ENCODE assay signal across 35 cellular contexts in genomic region chr7:142025896-142026295, GRCh38. TPM values are rescaled to one million over a fixed set of nuclear protein-coding genes. Genes with fewer than 3 reads are reported as not detected.
DNase-seq lines count a peak whose midpoint lies in the region; ATAC-seq and TF ChIP-seq lines count a peak whose summit lies in the region.
"Had no signal": no experiment of that assay in that cellular context is flagged by ENCODE, and none has a peak within 500 bp of the region (broad histone marks: within the 10 kb centered on the region; RNA-seq: fewer than 3 reads in every experiment).

No MANE protein-coding gene starts in this region.

- peak overlapping the region; percentile 8; the same call in 1 of the 2 replicates for H3K9ac ChIP-seq in SK-N-SH

- no peaks in the 10 kb centered on the region for H3K36me3 ChIP-seq in SK-N-SH (replicated peaks in 1 of 2; ENCODE audit: control insufficient read depth in 1 of 2, insufficient read depth in 2 of 2, low read length in 1 of 2)
- H3K36me3 ChIP-seq: MG63, tibial artery, WERI-Rb-1 had no signal

- H3K4me3 Mint-ChIP-seq in stimulated activated naive B cell treated with anti-CD40 and anti-IgM and Interleukin-4, amounts not matched to agents 10 μg/mL and 1 μg/mL and 100 μg/mL, for 72 hours = no peak overlapping the region
- H3K4me3 Mint-ChIP-seq: activated CD4-positive, alpha-beta T cell treated with anti-CD3 and anti-CD28 coated beads, Interleukin-2, amount 10 ng/mL, durations not matched to agents 7 days and 5 days; activated T-cell treated with anti-CD3 and anti-CD28 coated beads, Interleukin-2, amount 50 U/mL, for 72 hours; CD14-positive monocyte; immature natural killer cell; naive thymus-derived CD8-positive, alpha-beta T cell; T-helper 2 cell treated with Interferon-gamma antibody and Interleukin-4, amounts not matched to agents 5 μg/mL and 100 μg/mL, for 36 hours had no signal

- peaks cover 22% of the 10 kb centered on the region for H3F3A ChIP-seq in SK-N-SH (replicated peaks; ENCODE audit: insufficient read depth)

- peak overlapping the region; percentile 25; the same call in 1 of the 2 replicates for H3K4me2 ChIP-seq in SK-N-SH
- H3K4me2 ChIP-seq: hepatocyte had no signal

- no peaks in the 10 kb centered on the region for H3K27me3 ChIP-seq in SK-N-SH (ENCODE audit: insufficient read depth)
- H3K27me3 ChIP-seq: hepatocyte, MG63, tibial artery had no signal

- H3K79me2 ChIP-seq in SK-N-SH (ENCODE audit: insufficient read depth) = no peaks in the 10 kb centered on the region
- H3K79me2 ChIP-seq: hepatocyte had no signal

- H3K27ac Mint-ChIP-seq in stimulated activated naive B cell treated with anti-CD40 and anti-IgM and Interleukin-4, amounts not matched to agents 10 μg/mL and 1 μg/mL and 100 μg/mL, for 72 hours = no peak overlapping the region
- H3K27ac Mint-ChIP-seq: activated CD4-positive, alpha-beta T cell treated with anti-CD3 and anti-CD28 coated beads, Interleukin-2, amount 10 ng/mL, durations not matched to agents 7 days and 5 days; activated T-cell treated with anti-CD3 and anti-CD28 coated beads, Interleukin-2, amount 50 U/mL, for 72 hours; CD14-positive monocyte; naive thymus-derived CD8-positive, alpha-beta T cell; T-helper 2 cell treated with Interferon-gamma antibody and Interleukin-4, amounts not matched to agents 5 μg/mL and 100 μg/mL, for 36 hours had no signal

- DNase-seq in HT1080 (ENCODE audit: low read depth) (peak; percentile 66), SK-N-SH (no peak), epithelial cell of esophagus (ENCODE audit: low read depth) (peak; percentile 91), renal cortical epithelial cell (ENCODE audit: low read depth) (peak; percentile 35)
- DNase-seq in stimulated activated naive B cell treated with anti-CD40 and anti-IgM and Interleukin-4, amounts not matched to agents 10 μg/mL and 1 μg/mL and 100 μg/mL, for 72 hours = no peak
- no peak for DNase-seq in stimulated activated CD4-positive, alpha-beta T cell treated with anti-CD3 and anti-CD28 coated beads, Interleukin-12 subunit alpha, Interleukin-12 subunit beta, amount 100 ng/mL, for 4 hours
- DNase-seq: activated CD4-positive, alpha-beta T cell treated with anti-CD3 and anti-CD28 coated beads, Interleukin-2, amount 10 ng/mL, durations not matched to agents 7 days and 5 days; activated naive CD4-positive, alpha-beta T cell treated with Interleukin-2 at 50 U/mL for 16 hours; activated T-cell treated with anti-CD3 and anti-CD28 coated beads, Interleukin-2, amount 50 U/mL, for 72 hours; amygdala; Calu3; DND-41; effector CD4-positive, alpha-beta T cell; erythroblast; immature natural killer cell; MG63; midbrain; naive thymus-derived CD8-positive, alpha-beta T cell; NCI-H1436; NCI-H510A treated with DMSO at 0.1 percent for 48 hours; stimulated activated CD4-positive, alpha-beta T cell treated with anti-CD3 and anti-CD28 coated beads, Interleukin-4, amount 100 ng/mL, for 4 hours; stimulated activated naive CD4-positive, alpha-beta T cell treated with Interleukin-2 at 50 U/mL for 16 hours; tibial artery; WERI-Rb-1 had no signal

- TF ChIP-seq RAD21 in SK-N-SH (IDR thresholded peaks at IDR 0.05; ENCODE audit: low read length) = no peak

- ATAC-seq in GM21723 (IDR thresholded peaks at IDR 0.05; ENCODE audit: unreplicated experiment) = no peak
- no peak for ATAC-seq in stimulated activated naive B cell treated with anti-CD40 and anti-IgM and Interleukin-4, amounts not matched to agents 10 μg/mL and 1 μg/mL and 100 μg/mL, for 72 hours (replicated peaks)
- no peak for ATAC-seq in HG03095 (IDR thresholded peaks at IDR 0.05; ENCODE audit: unreplicated experiment)
- ATAC-seq: activated T-cell treated with anti-CD3 and anti-CD28 coated beads, Interleukin-2, amount 50 U/mL, for 72 hours; GM12878; naive thymus-derived CD8-positive, alpha-beta T cell had no signal

- no peaks in the 10 kb centered on the region for H3K9me3 ChIP-seq in SK-N-SH
- H3K9me3 ChIP-seq: MG63, tibial artery had no signal

- H3K4me1 ChIP-seq in SK-N-SH (ENCODE audit: control insufficient read depth in 1 of 2, insufficient read depth in 2 of 2, low read depth in 1 of 2, low read length in 1 of 2) = peaks cover 0 to 20% of the 10 kb centered on the region in 2 experiments; a peak in 2 of 4 replicates
- H3K4me1 ChIP-seq: tibial artery had no signal

- peaks cover 0 to 2% of the 10 kb centered on the region in 2 donors for H3K27me3 Mint-ChIP-seq in stimulated activated naive B cell treated with anti-CD40 and anti-IgM and Interleukin-4, amounts not matched to agents 10 μg/mL and 1 μg/mL and 100 μg/mL, for 72 hours

- no peak overlapping the region; the same call in 1 of the 2 replicates for H2AFZ ChIP-seq in SK-N-SH (ENCODE audit: low read depth)
- H2AFZ ChIP-seq: hepatocyte had no signal

- no peaks in the 10 kb centered on the region for H3K9me3 Mint-ChIP-seq in stimulated activated naive B cell treated with anti-CD40 and anti-IgM and Interleukin-4, amounts not matched to agents 10 μg/mL and 1 μg/mL and 100 μg/mL, for 72 hours
- H3K9me3 Mint-ChIP-seq: activated CD4-positive, alpha-beta T cell treated with anti-CD3 and anti-CD28 coated beads, Interleukin-2, amount 10 ng/mL, durations not matched to agents 7 days and 5 days; activated T-cell treated with anti-CD3 and anti-CD28 coated beads, Interleukin-2, amount 50 U/mL, for 72 hours; CD14-positive monocyte; immature natural killer cell; naive thymus-derived CD8-positive, alpha-beta T cell; T-helper 2 cell treated with Interferon-gamma antibody and Interleukin-4, amounts not matched to agents 5 μg/mL and 100 μg/mL, for 36 hours had no signal

- no peaks in the 10 kb centered on the region for H4K20me1 ChIP-seq in SK-N-SH (ENCODE audit: insufficient read depth)

- TF ChIP-seq EP300 in SK-N-SH (IDR thresholded peaks at IDR 0.05; ENCODE audit: borderline replicate concordance in 1 of 2, low read depth in 1 of 2, low read length in 1 of 2) = peak in 1 of 2 experiments; percentile 54; a peak in 1 of 4 replicates

- WGBS in SK-N-SH (ENCODE audit: low lambda C conversion rate) = 11% methylated on average over 2 of the region's 2 CpGs

- POLR2A ChIA-PET in SK-N-SH (lab: Yijun Ruan, JAX) = no interaction called here

- H3K4me3 ChIP-seq in SK-N-SH (ENCODE audit: low read depth in 2 of 2, low read length in 1 of 2) (no peak overlapping the region), epithelial cell of esophagus (ENCODE audit: low read length) (no peak overlapping the region)
- H3K4me3 ChIP-seq: GM12878, hepatocyte, MG63, tibial artery had no signal

- CTCF ChIA-PET in SK-N-SH (lab: Yijun Ruan, JAX) = interaction anchor here (0.6 kb wide), 1 partner anchor 276 kb away, joined by 3 read pairs; no protein-coding TSS in a partner anchor

- no peaks in the 10 kb centered on the region for H3K36me3 Mint-ChIP-seq in stimulated activated naive B cell treated with anti-CD40 and anti-IgM and Interleukin-4, amounts not matched to agents 10 μg/mL and 1 μg/mL and 100 μg/mL, for 72 hours
- H3K36me3 Mint-ChIP-seq: naive thymus-derived CD8-positive, alpha-beta T cell had no signal

- TF ChIP-seq CTCF in SK-N-SH (IDR thresholded peaks at IDR 0.05) (no peak), epithelial cell of esophagus (IDR thresholded peaks at IDR 0.05; ENCODE audit: insufficient read depth, low read depth, low read length, missing control alignments) (no peak)

- H3K9me2 ChIP-seq in SK-N-SH = no peaks in the 10 kb centered on the region

- H3K4me1 Mint-ChIP-seq in stimulated activated naive B cell treated with anti-CD40 and anti-IgM and Interleukin-4, amounts not matched to agents 10 μg/mL and 1 μg/mL and 100 μg/mL, for 72 hours = no peaks in the 10 kb centered on the region
- H3K4me1 Mint-ChIP-seq: activated CD4-positive, alpha-beta T cell treated with anti-CD3 and anti-CD28 coated beads, Interleukin-2, amount 10 ng/mL, durations not matched to agents 7 days and 5 days; naive thymus-derived CD8-positive, alpha-beta T cell had no signal

- H3K27ac ChIP-seq in SK-N-SH (ENCODE audit: low read depth in 2 of 2, low read length in 1 of 2) = peak overlapping the region in 1 of 2 experiments; percentile 76; a peak in 2 of 4 replicates
- H3K27ac ChIP-seq: hepatocyte, tibial artery, WERI-Rb-1 had no signal

TF ChIP-seq in SK-N-SH, 30 proteins besides CTCF, POLR2A, EP300 and RAD21 (continues in another document):
- TF ChIP-seq TEAD4 (IDR thresholded peaks at IDR 0.05; ENCODE audit: borderline replicate concordance, insufficient read depth) (peak; percentile 68), GATA2 (CRISPR knock-in tag; IDR thresholded peaks at IDR 0.05) (no peak), TCF12 (IDR thresholded peaks at IDR 0.05) (peak; percentile 75)

RNA-seq across cellular contexts. Expression of gene MGAM, which starts 30.2 kb away (rescaled TPM):
- 0.08 and 1.7 TPM in 2 replicates for total RNA-seq in HT1080 (2014; rRNA removed; shearing (Covaris generic))
- polyA plus RNA-seq in HT1080 (2015; cell fraction: cytosol; rRNA removed) = 0.03 and 0.07 TPM in 2 replicates
- 0.44 and 0.46 TPM in 2 replicates for polyA plus RNA-seq in HT1080 (2015; cell fraction: nucleus; rRNA removed)
- polyA plus RNA-seq in SK-N-SH (2012; rRNA removed) = 0.46 and 0.65 TPM in 2 replicates
- polyA plus RNA-seq in SK-N-SH (2012; cell fraction: cytosol; rRNA removed) = 0.36 and 0.63 TPM in 2 replicates
- 0.59 and 1.2 TPM in 2 replicates for polyA plus RNA-seq in SK-N-SH (2012; cell fraction: nucleus; rRNA removed)
- total RNA-seq in renal cortical epithelial cell = 0.52 and 4.0 TPM in 2 replicates
- total RNA-seq: activated CD4-positive, alpha-beta T cell treated with anti-CD3 and anti-CD28 coated beads, Interleukin-2, amount 10 ng/mL, durations not matched to agents 7 days and 5 days; osteocyte had no signal
- polyA plus RNA-seq: naive thymus-derived CD8-positive, alpha-beta T cell had no signal

RNA-seq across cellular contexts. Expression of gene TAS2R38, which starts 52.3 kb away (rescaled TPM):
- not detected in 2 replicates for total RNA-seq in HT1080 (2014; rRNA removed; shearing (Covaris generic))
- 0.09 TPM in 1 of 2 replicates, not detected in the other for polyA plus RNA-seq in HT1080 (2015; cell fraction: cytosol; rRNA removed)
- polyA plus RNA-seq in HT1080 (2015; cell fraction: nucleus; rRNA removed) = not detected in 2 replicates
- 0.23 and 0.42 TPM in 2 replicates for polyA plus RNA-seq in SK-N-SH (2012; rRNA removed)
- 0.04 TPM in 1 of 2 replicates, not detected in the other for polyA plus RNA-seq in SK-N-SH (2012; cell fraction: cytosol; rRNA removed)
- 2.4 and 2.8 TPM in 2 replicates for polyA plus RNA-seq in SK-N-SH (2012; cell fraction: nucleus; rRNA removed)
- total RNA-seq in renal cortical epithelial cell = not detected in 2 replicates
- total RNA-seq: activated CD4-positive, alpha-beta T cell treated with anti-CD3 and anti-CD28 coated beads, Interleukin-2, amount 10 ng/mL, durations not matched to agents 7 days and 5 days; activated T-cell treated with anti-CD3 and anti-CD28 coated beads, Interleukin-2, amount 50 U/mL, for 72 hours; Calu3; cerebellum; frontal cortex; GM12878; H4; hepatocyte; liver; naive thymus-derived CD8-positive, alpha-beta T cell; osteocyte had no signal
- polyA plus RNA-seq: CD14-positive monocyte; GM12878; hepatocyte; immature natural killer cell; liver; naive thymus-derived CD8-positive, alpha-beta T cell had no signal

Comparison
In these comparisons a context has a peak if more than half of its experiments do, and no peak if none do; other contexts are left out.
1. DNase-seq: peak in HT1080 (single experiment), epithelial cell of esophagus (single experiment) and renal cortical epithelial cell (single experiment); none in SK-N-SH (single experiment), stimulated activated naive B cell treated with anti-CD40 and anti-IgM and Interleukin-4, amounts not matched to agents 10 μg/mL and 1 μg/mL and 100 μg/mL, for 72 hours (single experiment) and stimulated activated CD4-positive, alpha-beta T cell treated with anti-CD3 and anti-CD28 coated beads, Interleukin-12 subunit alpha, Interleukin-12 subunit beta, amount 100 ng/mL, for 4 hours (single experiment).